In genomic region chr12:58544281-58544680, GRCh38 we compare ENCODE assay signal across 30 cellular contexts.
"Had no signal": no experiment of that assay in that cellular context is flagged by ENCODE, and none has a peak within 500 bp of the region (broad histone marks: within the 10 kb centered on the region; RNA-seq: fewer than 3 reads in every experiment).

No MANE protein-coding gene starts in this region.

- H3K27me3 Mint-ChIP-seq: stimulated activated naive CD8-positive, alpha-beta T cell treated with anti-CD3 and anti-CD28 coated beads, Interleukin-15, Interleukin-2, amounts not matched to agents 100 ng/mL and 50 ng/mL, for 24 hours had no signal

- H3K4me2 ChIP-seq: hepatocyte, neural progenitor cell had no signal

- FAIRE-seq: pancreas, urothelium cell line had no signal

- H3K9me3 Mint-ChIP-seq: stimulated activated naive CD8-positive, alpha-beta T cell treated with anti-CD3 and anti-CD28 coated beads, Interleukin-15, Interleukin-2, amounts not matched to agents 100 ng/mL and 50 ng/mL, for 24 hours had no signal

- ATAC-seq: natural killer cell; pancreas; right cardiac atrium; sciatic nerve; stimulated activated effector memory CD8-positive, alpha-beta T cell treated with anti-CD3 and anti-CD28 coated beads, Interleukin-12 subunit alpha, Interleukin-12 subunit beta, amount 100 ng/mL, for 72 hours; upper lobe of right lung had no signal

- H3K36me3 ChIP-seq: left ventricle myocardium inferior, neural progenitor cell, neutrophil, pancreas, prostate gland, suprapubic skin, thoracic aorta, tibial artery, upper lobe of right lung had no signal

- H3K4me1 Mint-ChIP-seq: naive B cell; natural killer cell; neural progenitor cell; stimulated activated effector memory CD8-positive, alpha-beta T cell treated with anti-CD3 and anti-CD28 coated beads, Interleukin-12 subunit alpha, Interleukin-12 subunit beta, amount 100 ng/mL, for 72 hours had no signal

- H3K4me1 ChIP-seq: left ventricle myocardium inferior, prostate gland, suprapubic skin, upper lobe of right lung had no signal

- H2AFZ ChIP-seq: hepatocyte, neural progenitor cell had no signal

- H3K9ac ChIP-seq: neural progenitor cell had no signal

- H3K79me2 ChIP-seq: hepatocyte had no signal

- H3K4me3 ChIP-seq: hepatocyte, left ventricle myocardium inferior, lung, neural progenitor cell, pancreas, prostate gland, skin epidermis, suprapubic skin, thoracic aorta, tibial artery, upper lobe of right lung had no signal

- H3K4me3 Mint-ChIP-seq: mesothelial cell of epicardium; naive B cell; natural killer cell; nephron progenitor cell; neural progenitor cell; stimulated activated effector memory CD8-positive, alpha-beta T cell treated with anti-CD3 and anti-CD28 coated beads, Interleukin-12 subunit alpha, Interleukin-12 subunit beta, amount 100 ng/mL, for 72 hours; stimulated activated naive CD8-positive, alpha-beta T cell treated with anti-CD3 and anti-CD28 coated beads, Interleukin-15, Interleukin-2, amounts not matched to agents 100 ng/mL and 50 ng/mL, for 24 hours had no signal

- H3K27ac ChIP-seq: hepatocyte, left ventricle myocardium inferior, neural progenitor cell, neutrophil, pancreas, prostate gland, skin epidermis, suprapubic skin, thoracic aorta, tibial artery, upper lobe of right lung had no signal

- H3K27ac Mint-ChIP-seq: naive B cell; natural killer cell; nephron progenitor cell; neural progenitor cell; stimulated activated effector memory CD8-positive, alpha-beta T cell treated with anti-CD3 and anti-CD28 coated beads, Interleukin-12 subunit alpha, Interleukin-12 subunit beta, amount 100 ng/mL, for 72 hours; stimulated activated naive CD8-positive, alpha-beta T cell treated with anti-CD3 and anti-CD28 coated beads, Interleukin-15, Interleukin-2, amounts not matched to agents 100 ng/mL and 50 ng/mL, for 24 hours had no signal

- H3K27me3 ChIP-seq: hepatocyte, neural progenitor cell, neutrophil, pancreas, suprapubic skin, tibial artery, upper lobe of right lung had no signal

- DNase-seq: islet precursor cell; left ventricle myocardium inferior; naive B cell; natural killer cell; nephron progenitor cell; pancreas; posterior cingulate gyrus; retina; right cardiac atrium; stimulated activated CD4-positive, alpha-beta T cell treated with anti-CD3 and anti-CD28 coated beads, Interleukin-12 subunit alpha, Interleukin-12 subunit beta, amount 100 ng/mL, for 4 hours; stimulated activated CD4-positive, alpha-beta T cell treated with anti-CD3 and anti-CD28 coated beads, Interleukin-15, amount 100 ng/mL, for 24 hours; stimulated activated CD4-positive, alpha-beta T cell treated with anti-CD3 and anti-CD28 coated beads, Interleukin-2, amount 100 ng/mL, for 24 hours; stimulated activated CD4-positive, alpha-beta T cell treated with anti-CD3 and anti-CD28 coated beads, Interleukin-4, amount 100 ng/mL, for 1 hour; stimulated activated naive CD4-positive, alpha-beta T cell; tibial artery; trophoblast cell; upper lobe of right lung had no signal

- H3K9me3 ChIP-seq: left ventricle myocardium inferior, neutrophil, pancreas, prostate gland, suprapubic skin, thoracic aorta, tibial artery, upper lobe of right lung had no signal

- H3K36me3 Mint-ChIP-seq: mesothelial cell of epicardium; naive B cell; natural killer cell; neural progenitor cell; stimulated activated effector memory CD8-positive, alpha-beta T cell treated with anti-CD3 and anti-CD28 coated beads, Interleukin-12 subunit alpha, Interleukin-12 subunit beta, amount 100 ng/mL, for 72 hours had no signal
